Comparison of ENCODE assay signal across 8 cellular contexts in the genomic region with DNA sequence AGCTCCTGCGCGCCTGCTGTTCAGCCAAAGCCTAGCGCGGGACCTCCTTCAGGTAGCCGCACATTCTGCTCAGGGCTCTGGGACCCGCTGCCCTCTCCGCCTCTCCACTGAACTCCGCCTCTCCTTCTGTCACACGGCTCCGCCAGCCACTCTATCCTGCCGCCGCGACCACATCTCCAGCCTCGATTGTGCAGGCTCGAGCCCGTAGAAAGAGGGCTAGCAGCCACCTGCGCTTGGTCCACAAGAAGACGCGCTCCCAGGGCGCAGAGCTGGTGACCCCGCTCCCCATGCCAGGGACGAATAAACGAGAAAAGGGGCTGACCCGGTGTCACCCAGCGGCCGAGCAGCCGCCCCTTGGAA. TPM values are rescaled to one million over a fixed set of nuclear protein-coding genes. Genes with fewer than 3 reads are reported as not detected.
DNase-seq lines count a peak whose midpoint lies in the region; ATAC-seq, FAIRE-seq and TF ChIP-seq lines count a peak whose summit lies in the region.

No MANE protein-coding gene starts in this region.

- TF ChIP-seq CTCF in astrocyte (IDR thresholded peaks at IDR 0.05; ENCODE audit: insufficient read depth, low read depth, low read length) (no peak), lower lobe of right lung (IDR thresholded peaks at IDR 0.05) (no peak), type B pancreatic cell (conservative IDR thresholded peaks at IDR 0.05) (no peak)

- H3K27me3 Mint-ChIP-seq in astrocyte (ENCODE audit: low read depth, unreplicated experiment): peaks cover 55% of the 10 kb centered on the region
- peaks cover 75% of the 10 kb centered on the region for H3K27me3 Mint-ChIP-seq in type B pancreatic cell

- peak; percentile 16 for DNase-seq in activated naive CD4-positive, alpha-beta T cell treated with Interleukin-2 at 50 U/mL for 16 hours
- DNase-seq in activated naive CD4-positive, alpha-beta T cell (lab: John Stamatoyannopoulos, UW): no peak
- DNase-seq in astrocyte (ENCODE audit: low read depth) (no peak), lower lobe of right lung (no peak), type B pancreatic cell (ENCODE audit: extremely low spot score, unreplicated experiment) (peak; percentile 60), dermis blood vessel endothelial cell (no peak)

- no peaks in the 10 kb centered on the region for H3K9me3 ChIP-seq in astrocyte (ENCODE audit: insufficient read depth, low read depth, low read length)
- no peaks in the 10 kb centered on the region for H3K9me3 ChIP-seq in lower lobe of right lung

- no peaks in the 10 kb centered on the region for H4K20me1 ChIP-seq in astrocyte (ENCODE audit: insufficient read depth, low read length)

- H3K9me3 Mint-ChIP-seq in astrocyte (ENCODE audit: unreplicated experiment): peaks cover 3% of the 10 kb centered on the region
- no peaks in the 10 kb centered on the region for H3K9me3 Mint-ChIP-seq in type B pancreatic cell

- H3K4me1 ChIP-seq in astrocyte (ENCODE audit: insufficient read depth, low read length) (peaks cover 20% of the 10 kb centered on the region), lower lobe of right lung (peaks cover 20% of the 10 kb centered on the region)

- H3K79me2 ChIP-seq in astrocyte (ENCODE audit: insufficient read depth, low read length): no peaks in the 10 kb centered on the region

- no peak for FAIRE-seq in astrocyte (lab: Jason Lieb, UNC)

- H3K27me3 ChIP-seq in astrocyte (ENCODE audit: insufficient read depth, low read length) (peaks cover 26% of the 10 kb centered on the region), lower lobe of right lung (ENCODE audit: low read depth) (peaks cover 26% of the 10 kb centered on the region)

- H3K36me3 ChIP-seq in astrocyte (ENCODE audit: insufficient read depth, low read length) (no peaks in the 10 kb centered on the region), lower lobe of right lung (no peaks in the 10 kb centered on the region)

- peak overlapping the region; percentile 83 for H3K4me2 ChIP-seq in astrocyte (ENCODE audit: low read length)

- no peak overlapping the region for H3K27ac ChIP-seq in astrocyte (ENCODE audit: low read depth, low read length)
- peak overlapping the region; percentile 82 for H3K27ac ChIP-seq in lower lobe of right lung

- intact Hi-C loops in lower lobe of right lung (cut with DNase I): no loop called here

- H3K36me3 Mint-ChIP-seq in astrocyte (ENCODE audit: low read depth, unreplicated experiment): no peaks in the 10 kb centered on the region
- no peaks in the 10 kb centered on the region for H3K36me3 Mint-ChIP-seq in type B pancreatic cell

- H3K9ac ChIP-seq in astrocyte (ENCODE audit: low read length): no peak overlapping the region

- H2AFZ ChIP-seq in astrocyte (ENCODE audit: low read depth, low read length): peak overlapping the region; percentile 47

- peak overlapping the region; percentile 33 for H3K4me3 ChIP-seq in astrocyte (ENCODE audit: insufficient read depth, low read depth, low read length)
- H3K4me3 ChIP-seq in lower lobe of right lung: peak overlapping the region; percentile 63

- H3K4me1 Mint-ChIP-seq in astrocyte (ENCODE audit: low read depth, unreplicated experiment) (peaks cover 19% of the 10 kb centered on the region), type B pancreatic cell (ENCODE audit: unreplicated experiment) (peaks cover 12% of the 10 kb centered on the region)

- H3K4me3 Mint-ChIP-seq in astrocyte (ENCODE audit: unreplicated experiment) (peak overlapping the region; percentile 54), type B pancreatic cell (peak overlapping the region; percentile 90)

- peak in 1 of 2 donors; percentile 3 for ATAC-seq in lower lobe of right lung
- ATAC-seq in GM21717 (IDR thresholded peaks at IDR 0.05; ENCODE audit: unreplicated experiment): no peak
- ATAC-seq in HG03565 (IDR thresholded peaks at IDR 0.05; ENCODE audit: unreplicated experiment): no peak

- H3K27ac Mint-ChIP-seq in astrocyte (ENCODE audit: unreplicated experiment): no peak overlapping the region
- H3K27ac Mint-ChIP-seq in type B pancreatic cell: no peak overlapping the region

RNA-seq across cellular contexts. Expression of a gene that starts 1.1 kb away (rescaled TPM):
- total RNA-seq in astrocyte (0.68 TPM in 1 of 2 replicates, not detected in the other), lower lobe of right lung (212 TPM), type B pancreatic cell (ENCODE audit: low replicate concordance) (4.7 and 5.6 TPM in 2 replicates), dermis blood vessel endothelial cell (0.23 and 0.85 TPM in 2 replicates)

Comparison
In these comparisons a context has a peak if more than half of its experiments do, and no peak if none do; other contexts are left out.
1. DNase-seq: peak in activated naive CD4-positive, alpha-beta T cell treated with Interleukin-2 at 50 U/mL for 16 hours (single experiment) and type B pancreatic cell (single experiment); none in activated naive CD4-positive, alpha-beta T cell (0 of 4), astrocyte (single experiment), lower lobe of right lung (single experiment) and dermis blood vessel endothelial cell (single experiment).
2. RNA of a gene that starts 1.1 kb away (total RNA-seq): 212 TPM in lower lobe of right lung (single experiment); 4.7 to 5.6 TPM in type B pancreatic cell, 0.23 to 0.85 TPM in dermis blood vessel endothelial cell and 0.68 TPM in astrocyte; every median in the first group is over 10 times any median in the second.